Comparison of ENCODE assay signal across 8 cellular contexts in the genomic region with DNA sequence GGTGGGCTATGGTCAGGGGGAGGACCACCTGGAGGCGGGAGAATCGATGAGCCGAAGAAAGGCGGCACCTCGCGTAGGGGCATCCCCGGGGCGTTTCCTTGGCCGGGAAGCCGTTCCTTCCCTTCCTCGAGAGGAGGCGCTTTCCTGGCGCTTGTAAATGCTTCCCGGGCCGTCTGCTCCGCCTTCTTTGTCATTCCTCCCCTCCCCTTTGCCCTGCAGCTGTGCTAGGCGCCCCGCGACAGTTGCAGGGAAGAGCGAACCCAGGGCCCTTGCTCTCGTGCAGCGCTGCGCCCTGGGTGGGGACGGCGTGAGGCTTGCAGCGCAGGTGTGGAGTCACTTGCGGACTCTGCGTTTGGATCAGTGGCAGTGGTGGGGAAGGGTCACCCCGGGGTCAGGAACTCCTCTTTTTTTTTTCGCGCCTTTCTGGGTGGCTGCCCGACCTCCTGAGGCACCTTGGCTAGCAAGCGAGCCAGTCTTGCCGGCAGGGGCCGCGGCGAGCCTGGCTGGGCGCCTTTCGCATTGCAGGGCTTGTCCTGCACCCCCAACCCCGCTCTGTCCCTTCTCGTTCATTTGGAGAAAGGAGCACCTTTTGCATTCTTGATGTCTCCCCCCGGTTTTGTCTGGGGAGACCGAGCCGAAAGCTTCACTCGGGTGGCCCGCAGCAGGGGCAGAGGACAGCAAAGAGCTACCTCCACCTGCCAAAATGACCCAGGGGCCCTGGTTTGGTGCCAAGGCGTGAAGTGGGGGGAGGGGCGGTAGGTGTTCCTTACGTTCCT. TPM values are rescaled to one million over a fixed set of nuclear protein-coding genes. Genes with fewer than 3 reads are reported as not detected.
DNase-seq lines count a peak whose midpoint lies in the region; ATAC-seq and TF ChIP-seq lines count a peak whose summit lies in the region.

No MANE protein-coding gene starts in this region.

- ATAC-seq in HG03159 (IDR thresholded peaks at IDR 0.05; ENCODE audit: unreplicated experiment), result peak; percentile 16
- ATAC-seq in stimulated activated naive CD8-positive, alpha-beta T cell treated with anti-CD3 and anti-CD28 coated beads, Interleukin-15, Interleukin-2, amounts not matched to agents 100 U/mL and 50 U/mL, for 24 hours, result no peak

- CTCF ChIA-PET in activated CD4-positive, alpha-beta T cell treated with anti-CD3 and anti-CD28 coated beads, Interleukin-2, amount 10 ng/mL, durations not matched to agents 7 days and 5 days (lab: Charles Lee), result interaction anchor here (1.0 kb wide), 1 partner anchor 12 kb away, joined by 4 read pairs; no protein-coding TSS in a partner anchor

- peaks cover 10% of the 10 kb centered on the region for H3K4me1 Mint-ChIP-seq in activated CD4-positive, alpha-beta T cell treated with anti-CD3 and anti-CD28 coated beads, Interleukin-2, amount 10 ng/mL, durations not matched to agents 7 days and 5 days

- POLR2A ChIA-PET in activated CD4-positive, alpha-beta T cell treated with anti-CD3 and anti-CD28 coated beads, Interleukin-2, amount 10 ng/mL, durations not matched to agents 7 days and 5 days (lab: Charles Lee), result no interaction called here

- DNase-seq in activated CD4-positive, alpha-beta T cell treated with anti-CD3 and anti-CD28 coated beads, Interleukin-2, amount 10 ng/mL, durations not matched to agents 7 days and 5 days, result no peak
- no peak for DNase-seq in activated CD4-positive, alpha-beta T cell treated with anti-CD3 and anti-CD28 coated beads for 4 hours
- DNase-seq in NCI-H82 treated with DMSO at 0.1 percent for 48 hours (lab: John Stamatoyannopoulos, UW; ENCODE audit: unreplicated experiment) (peak; percentile 49), cardiac fibroblast (ENCODE audit: low read depth in 2 of 2) (peak; percentile 14 to 43), kidney glomerular epithelial cell (lab: John Stamatoyannopoulos, UW) (peak; percentile 41), OCI-M1 (lab: John Stamatoyannopoulos, UW) (no peak)
- DNase-seq in stimulated activated naive CD8-positive, alpha-beta T cell treated with anti-CD3 and anti-CD28 coated beads, Interleukin-15, Interleukin-2, amounts not matched to agents 100 U/mL and 50 U/mL, for 24 hours, result peak; percentile 5

- H3K27me3 Mint-ChIP-seq in activated CD4-positive, alpha-beta T cell treated with anti-CD3 and anti-CD28 coated beads, Interleukin-2, amount 10 ng/mL, durations not matched to agents 7 days and 5 days, result peaks cover 65% of the 10 kb centered on the region

- H3K36me3 Mint-ChIP-seq in activated CD4-positive, alpha-beta T cell treated with anti-CD3 and anti-CD28 coated beads, Interleukin-2, amount 10 ng/mL, durations not matched to agents 7 days and 5 days (ENCODE audit: low read depth), result no peaks in the 10 kb centered on the region

- peak; percentile 20 for TF ChIP-seq CTCF in cardiac fibroblast (IDR thresholded peaks at IDR 0.05; ENCODE audit: low read depth, low read length)

- H3K4me3 Mint-ChIP-seq in activated CD4-positive, alpha-beta T cell treated with anti-CD3 and anti-CD28 coated beads, Interleukin-2, amount 10 ng/mL, durations not matched to agents 7 days and 5 days, result peak overlapping the region; percentile 57

- no peaks in the 10 kb centered on the region for H3K9me3 Mint-ChIP-seq in activated CD4-positive, alpha-beta T cell treated with anti-CD3 and anti-CD28 coated beads, Interleukin-2, amount 10 ng/mL, durations not matched to agents 7 days and 5 days

- H3K4me3 ChIP-seq in cardiac fibroblast (replicated peaks in 1 of 2; ENCODE audit: low read depth in 2 of 2, low read length in 2 of 2), result peak overlapping the region; percentile 49 to 55

- no peak overlapping the region for H3K27ac Mint-ChIP-seq in activated CD4-positive, alpha-beta T cell treated with anti-CD3 and anti-CD28 coated beads, Interleukin-2, amount 10 ng/mL, durations not matched to agents 7 days and 5 days

RNA-seq across cellular contexts. Expression of gene KCNS3, which starts 0.9 kb away (rescaled TPM):
- total RNA-seq in activated CD4-positive, alpha-beta T cell treated with anti-CD3 and anti-CD28 coated beads, Interleukin-2, amount 10 ng/mL, durations not matched to agents 7 days and 5 days, result not detected

Comparison
In these comparisons a context has a peak if more than half of its experiments do, and no peak if none do; other contexts are left out.
1. DNase-seq: peak in NCI-H82 treated with DMSO at 0.1 percent for 48 hours (single experiment), cardiac fibroblast (2 of 2), kidney glomerular epithelial cell (single experiment) and stimulated activated naive CD8-positive, alpha-beta T cell treated with anti-CD3 and anti-CD28 coated beads, Interleukin-15, Interleukin-2, amounts not matched to agents 100 U/mL and 50 U/mL, for 24 hours (single experiment); none in activated CD4-positive, alpha-beta T cell treated with anti-CD3 and anti-CD28 coated beads, Interleukin-2, amount 10 ng/mL, durations not matched to agents 7 days and 5 days (single experiment), activated CD4-positive, alpha-beta T cell treated with anti-CD3 and anti-CD28 coated beads for 4 hours (0 of 2) and OCI-M1 (single experiment).